ENCODE assay signal across 22 cellular contexts in the genomic region with DNA sequence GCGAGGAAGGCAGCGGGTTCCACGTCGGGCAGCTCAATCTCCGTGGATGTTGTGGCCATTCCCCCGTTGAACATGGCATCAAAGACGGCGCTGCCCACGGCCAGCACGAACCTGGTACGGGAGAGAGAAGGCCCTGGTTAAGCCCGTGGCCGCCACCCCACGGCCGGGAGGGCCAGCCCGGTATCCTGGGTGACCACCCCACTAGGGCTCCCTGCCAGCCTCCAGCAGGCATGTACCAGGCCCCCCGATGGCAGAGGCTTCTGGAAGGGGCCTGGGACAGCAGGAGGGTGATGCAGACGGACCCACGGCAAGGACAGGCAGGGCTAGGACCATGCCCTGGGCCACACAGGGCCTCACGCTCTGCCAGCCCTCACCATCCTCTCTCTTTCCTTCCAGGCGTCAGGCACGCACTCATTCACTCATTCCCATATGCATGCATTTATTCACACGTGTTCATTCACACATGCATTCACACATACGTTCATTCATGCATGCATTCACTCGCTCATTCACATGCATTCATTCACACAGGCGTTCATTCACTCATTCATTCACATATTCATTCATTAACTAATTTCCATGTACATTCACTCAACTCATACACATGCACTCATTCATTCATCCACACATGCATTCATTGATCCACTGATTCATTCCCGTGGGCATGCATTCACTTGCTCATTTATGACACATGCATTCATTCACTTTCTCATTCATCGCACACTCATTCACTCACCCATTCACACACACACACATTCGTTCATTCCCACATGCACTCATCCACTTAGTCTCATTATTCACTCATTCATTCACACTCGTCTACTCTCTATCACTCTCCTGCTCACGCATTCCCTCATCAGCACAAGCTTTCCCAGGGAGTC.
"Had no signal": no experiment of that assay in that cellular context is flagged by ENCODE, and none has a peak within 500 bp of the region (broad histone marks: within the 10 kb centered on the region; RNA-seq: fewer than 3 reads in every experiment).

No MANE protein-coding gene starts in this region.

- H3K4me3 ChIP-seq: right atrium auricular region, skin epidermis, suprapubic skin had no signal

- ATAC-seq: activated CD4-positive, alpha-beta T cell treated with anti-CD3 and anti-CD28 coated beads for 36 hours; activated CD8-positive, alpha-beta memory T cell treated with anti-CD3 and anti-CD28 coated beads, Interleukin-2, amount 10 ng/mL, durations not matched to agents 7 days and 5 days; natural killer cell; stimulated activated naive CD8-positive, alpha-beta T cell treated with anti-CD3 and anti-CD28 coated beads, Interleukin-15, Interleukin-2, amounts not matched to agents 100 U/mL and 50 U/mL, for 24 hours; T-helper 17 cell had no signal

- DNase-seq: activated CD4-positive, alpha-beta memory T cell treated with anti-CD3 and anti-CD28 coated beads for 36 hours; activated CD4-positive, alpha-beta T cell treated with anti-CD3 and anti-CD28 coated beads for 36 hours; activated CD8-positive, alpha-beta memory T cell treated with anti-CD3 and anti-CD28 coated beads, Interleukin-2, amount 10 ng/mL, durations not matched to agents 7 days and 5 days; activated effector memory CD4-positive, alpha-beta T cell treated with Interleukin-2 at 50 U/mL for 16 hours; activated T-cell treated with anti-CD3 and anti-CD28 coated beads, Interleukin-2, amount 50 U/mL, for 1 hour; amygdala; brain microvascular endothelial cell; cerebellar nuclear complex; erythroblast; hippocampal formation; left ventricle myocardium superior; mesendoderm; natural killer cell; stimulated activated CD4-positive, alpha-beta T cell treated with anti-CD3 and anti-CD28 coated beads, Interleukin-4, amount 100 ng/mL, for 4 hours; stimulated activated CD8-positive, alpha-beta memory T cell treated with anti-CD3 and anti-CD28 coated beads, Interleukin-4, amount 100 ng/mL, for 48 hours; stimulated activated naive CD8-positive, alpha-beta T cell treated with anti-CD3 and anti-CD28 coated beads, Interleukin-15, Interleukin-2, amounts not matched to agents 100 U/mL and 50 U/mL, for 24 hours; T-helper 17 cell; trophoblast cell; WERI-Rb-1 had no signal

- H3K27me3 ChIP-seq: brain microvascular endothelial cell, right atrium auricular region, suprapubic skin had no signal

- H3K4me1 ChIP-seq: right atrium auricular region, suprapubic skin had no signal

- H3K9me3 ChIP-seq: right atrium auricular region, suprapubic skin had no signal

- H3K27ac ChIP-seq: brain microvascular endothelial cell, right atrium auricular region, skin epidermis, suprapubic skin, WERI-Rb-1 had no signal
